Comparison of ENCODE assay signal across 8 cellular contexts in the genomic region with DNA sequence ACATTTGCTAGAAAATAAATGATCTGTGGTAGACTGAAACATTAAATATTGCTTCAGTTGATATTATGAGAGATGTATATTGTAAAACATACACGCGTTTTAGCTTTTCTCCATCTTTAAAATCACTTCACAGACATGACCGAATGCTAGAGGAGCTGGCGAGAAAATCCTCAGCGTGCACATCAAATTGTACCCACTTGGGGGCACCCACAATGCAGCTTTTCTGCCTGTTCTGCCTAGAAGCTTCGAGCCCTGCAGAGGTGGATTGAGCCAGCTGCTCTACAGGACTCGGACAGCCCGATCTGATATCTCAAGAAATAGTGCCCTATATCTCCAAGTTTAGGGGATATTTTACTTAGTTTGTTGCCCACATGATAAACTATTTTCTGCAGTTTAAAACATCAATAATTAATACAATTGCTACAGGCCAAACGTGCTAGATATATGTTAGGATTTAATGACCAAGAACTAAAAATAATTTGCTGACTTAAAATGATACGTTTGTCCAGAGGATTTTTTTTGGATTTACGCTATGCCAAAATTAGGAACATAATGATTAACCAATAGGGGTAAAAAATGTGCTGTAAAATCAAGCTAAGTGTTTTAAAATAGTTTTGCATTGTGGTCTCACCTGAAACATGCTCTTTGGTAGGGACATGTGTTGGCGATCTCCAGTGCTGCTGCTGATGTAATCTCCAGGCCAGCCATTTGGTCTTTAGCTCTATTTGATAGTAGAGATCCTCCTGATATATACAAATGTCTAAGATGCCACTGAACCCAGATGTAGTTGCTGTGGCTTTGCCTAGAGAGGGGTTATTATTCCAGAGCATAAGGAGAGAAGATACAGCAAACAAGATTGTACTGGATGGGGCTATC. TPM values are rescaled to one million over a fixed set of nuclear protein-coding genes. Genes with fewer than 3 reads are reported as not detected.
DNase-seq lines count a peak whose midpoint lies in the region; ATAC-seq and TF ChIP-seq lines count a peak whose summit lies in the region.

No MANE protein-coding gene starts in this region.

- H3K4me1 Mint-ChIP-seq in activated T-helper 2 cell treated with anti-CD3 and anti-CD28 coated beads, Interferon-gamma antibody, Interleukin-2, Interleukin-4, amounts not matched to agents 10 μg/mL and 5 μg/mL and 100 μg/mL, durations not matched to agents 14 hours and 24 hours and 36 hours (ENCODE audit: low read depth), result peaks cover 8% of the 10 kb centered on the region

- no peaks in the 10 kb centered on the region for H3K27me3 ChIP-seq in sigmoid colon

- H3K36me3 Mint-ChIP-seq in activated T-helper 2 cell treated with anti-CD3 and anti-CD28 coated beads, Interferon-gamma antibody, Interleukin-2, Interleukin-4, amounts not matched to agents 10 μg/mL and 5 μg/mL and 100 μg/mL, durations not matched to agents 14 hours and 24 hours and 36 hours (ENCODE audit: low read depth), result no peaks in the 10 kb centered on the region

- ATAC-seq in GM21360 (IDR thresholded peaks at IDR 0.05; ENCODE audit: unreplicated experiment) (peak; percentile 77), left cardiac atrium (peak; percentile 69 to 76)

- peaks cover 4% of the 10 kb centered on the region for H3K9me3 Mint-ChIP-seq in activated T-helper 2 cell treated with anti-CD3 and anti-CD28 coated beads, Interferon-gamma antibody, Interleukin-2, Interleukin-4, amounts not matched to agents 10 μg/mL and 5 μg/mL and 100 μg/mL, durations not matched to agents 14 hours and 24 hours and 36 hours

- TF ChIP-seq CTCF in sigmoid colon (IDR thresholded peaks at IDR 0.05), result peak; percentile 7 to 50 (median 22)

- intact Hi-C loops in activated T-helper 2 cell treated with anti-CD3 and anti-CD28 coated beads, Interferon-gamma antibody, Interleukin-2, Interleukin-4, amounts not matched to agents 10 μg/mL and 5 μg/mL and 100 μg/mL, durations not matched to agents 14 hours and 24 hours and 36 hours (cut with micrococcal nuclease), result loop anchor here (1.0 to 5.0 kb wide), 3 partner anchors 47 to 507 kb away; no protein-coding TSS in a partner anchor
- intact Hi-C loops in left cardiac atrium (cut with DNase I), result loop anchor here in 1 of 2 donors (5.0 kb wide), 1 partner anchor 78 kb away; no protein-coding TSS in a partner anchor
- intact Hi-C loops in sigmoid colon (cut with DNase I), result no loop called here

- no peaks in the 10 kb centered on the region for H3K4me1 ChIP-seq in sigmoid colon

- no peak for TF ChIP-seq POLR2A in sigmoid colon (IDR thresholded peaks at IDR 0.05)

- DNase-seq in DMS 273 treated with DMSO at 0.1 percent for 48 hours (lab: John Stamatoyannopoulos, UW) (peak; percentile 43), HuH-7.5 (ENCODE audit: low spot score) (peak; percentile 42), OCI-M1 (lab: John Stamatoyannopoulos, UW) (peak; percentile 84), left cardiac atrium (peak; percentile 43), sigmoid colon (peak; percentile 71), NCI-H2029 (lab: John Stamatoyannopoulos, UW) (no peak)
- DNase-seq in activated T-helper 2 cell treated with anti-CD3 and anti-CD28 coated beads, Interferon-gamma antibody, Interleukin-2, Interleukin-4, amounts not matched to agents 10 μg/mL and 5 μg/mL and 100 μg/mL, durations not matched to agents 14 hours and 24 hours and 36 hours (ENCODE audit: low spot score), result peak; percentile 22

- peaks cover 13% of the 10 kb centered on the region for H3K27me3 Mint-ChIP-seq in activated T-helper 2 cell treated with anti-CD3 and anti-CD28 coated beads, Interferon-gamma antibody, Interleukin-2, Interleukin-4, amounts not matched to agents 10 μg/mL and 5 μg/mL and 100 μg/mL, durations not matched to agents 14 hours and 24 hours and 36 hours (ENCODE audit: low read depth)

- H3K27ac Mint-ChIP-seq in activated T-helper 2 cell treated with anti-CD3 and anti-CD28 coated beads, Interferon-gamma antibody, Interleukin-2, Interleukin-4, amounts not matched to agents 10 μg/mL and 5 μg/mL and 100 μg/mL, durations not matched to agents 14 hours and 24 hours and 36 hours, result no peak overlapping the region

- no peaks in the 10 kb centered on the region for H3K36me3 ChIP-seq in sigmoid colon

- H3K9me3 ChIP-seq in sigmoid colon, result no peaks in the 10 kb centered on the region

- 25 to 38% methylated on average over 12 of the region's 12 CpGs for WGBS in sigmoid colon, 2 donors

- no peak overlapping the region for H3K27ac ChIP-seq in sigmoid colon

- H3K4me3 ChIP-seq in sigmoid colon, result no peak overlapping the region

- no peak overlapping the region for H3K4me3 Mint-ChIP-seq in activated T-helper 2 cell treated with anti-CD3 and anti-CD28 coated beads, Interferon-gamma antibody, Interleukin-2, Interleukin-4, amounts not matched to agents 10 μg/mL and 5 μg/mL and 100 μg/mL, durations not matched to agents 14 hours and 24 hours and 36 hours (ENCODE audit: low read depth)

- no peak for TF ChIP-seq EP300 in sigmoid colon (IDR thresholded peaks at IDR 0.05)

RNA-seq across cellular contexts. Expression of gene ATP5MC3, which starts 22.3 kb away (rescaled TPM):
- 417 and 424 TPM in 2 replicates for total RNA-seq in activated T-helper 2 cell treated with anti-CD3 and anti-CD28 coated beads, Interferon-gamma antibody, Interleukin-2, Interleukin-4, amounts not matched to agents 10 μg/mL and 5 μg/mL and 100 μg/mL, durations not matched to agents 14 hours and 24 hours and 36 hours
- total RNA-seq in left cardiac atrium (100 to 1,000 TPM; 774 to 962 TPM), sigmoid colon (100 to 1,000 TPM in 3 of 4 donors, 10 to 100 TPM in 1; 97.5 to 233 (median 163) TPM)
- polyA plus RNA-seq in sigmoid colon, result 1,000 to 10,000 TPM in 1 of 3 donors, 100 to 1,000 TPM in 2; 613 to 1,261 (median 899) TPM

RNA-seq across cellular contexts. Expression of gene ATF2, which starts 35.9 kb away (rescaled TPM):
- 64.0 and 65.9 TPM in 2 replicates for total RNA-seq in activated T-helper 2 cell treated with anti-CD3 and anti-CD28 coated beads, Interferon-gamma antibody, Interleukin-2, Interleukin-4, amounts not matched to agents 10 μg/mL and 5 μg/mL and 100 μg/mL, durations not matched to agents 14 hours and 24 hours and 36 hours
- 10 to 100 TPM; 29.7 to 32.1 TPM for total RNA-seq in left cardiac atrium
- 10 to 100 TPM; 46.0 to 59.6 (median 47.3) TPM for total RNA-seq in sigmoid colon
- polyA plus RNA-seq in sigmoid colon, result 10 to 100 TPM; 13.2 to 17.3 (median 13.4) TPM
